ENCODE assay signal across 9 cellular contexts in genomic region chr19:45872095-45872919, GRCh38. TPM values are rescaled to one million over a fixed set of nuclear protein-coding genes. Genes with fewer than 3 reads are reported as not detected.
"Had no signal": no experiment of that assay in that cellular context is flagged by ENCODE, and none has a peak within 500 bp of the region (broad histone marks: within the 10 kb centered on the region; RNA-seq: fewer than 3 reads in every experiment).

No MANE protein-coding gene starts in this region.

- DNase-seq: GM23248, GOT3, H9, HCEC 1CT, IMR-90, KBM-7 had no signal

- H3K27ac ChIP-seq: GM23248, HL-60 had no signal

- H3K4me3 ChIP-seq: GM23248 had no signal

- H2AFZ ChIP-seq: GM23248 had no signal

- H3K9ac ChIP-seq: GM23248 had no signal

RNA-seq across cellular contexts. Expression of gene FOXA3, which starts 8.2 kb away (rescaled TPM):
- total RNA-seq: GM23248, IMR-90 had no signal
- polyA plus RNA-seq: GM23248, IMR-90 had no signal

RNA-seq across cellular contexts. Expression of gene NANOS2, which starts 42.3 kb away (rescaled TPM):
- total RNA-seq: GM23248, H4, H9, HT1080, IMR-90 had no signal
- polyA plus RNA-seq: GM23248, IMR-90 had no signal
